1 cellular context compared by ENCODE assay signal in the genomic region with DNA sequence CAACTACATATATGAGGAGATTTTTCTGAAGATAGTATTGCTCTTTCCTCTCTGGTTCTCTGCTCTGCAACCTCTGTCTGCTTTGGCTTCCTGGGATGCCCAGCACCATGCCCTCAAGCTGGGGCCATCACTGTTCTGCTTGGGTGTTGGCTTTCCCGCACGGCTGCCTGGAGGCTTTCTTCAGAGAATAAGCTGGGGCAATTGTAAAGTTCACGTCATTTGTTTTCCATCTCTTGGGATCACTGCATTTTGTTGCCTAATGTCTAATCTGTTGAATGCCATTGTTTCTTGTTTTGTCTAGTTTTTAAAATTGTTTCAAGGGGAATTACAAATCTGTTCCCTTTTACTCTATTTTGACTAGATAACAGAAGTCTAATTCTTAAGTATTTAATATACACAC.
TF ChIP-seq lines count a peak whose summit lies in the region.

No MANE protein-coding gene starts in this region.

TF ChIP-seq in SK-N-SH, 30 proteins besides CTCF, POLR2A, EP300 and RAD21 (continued from another document):
- TF ChIP-seq, protein P1, sequence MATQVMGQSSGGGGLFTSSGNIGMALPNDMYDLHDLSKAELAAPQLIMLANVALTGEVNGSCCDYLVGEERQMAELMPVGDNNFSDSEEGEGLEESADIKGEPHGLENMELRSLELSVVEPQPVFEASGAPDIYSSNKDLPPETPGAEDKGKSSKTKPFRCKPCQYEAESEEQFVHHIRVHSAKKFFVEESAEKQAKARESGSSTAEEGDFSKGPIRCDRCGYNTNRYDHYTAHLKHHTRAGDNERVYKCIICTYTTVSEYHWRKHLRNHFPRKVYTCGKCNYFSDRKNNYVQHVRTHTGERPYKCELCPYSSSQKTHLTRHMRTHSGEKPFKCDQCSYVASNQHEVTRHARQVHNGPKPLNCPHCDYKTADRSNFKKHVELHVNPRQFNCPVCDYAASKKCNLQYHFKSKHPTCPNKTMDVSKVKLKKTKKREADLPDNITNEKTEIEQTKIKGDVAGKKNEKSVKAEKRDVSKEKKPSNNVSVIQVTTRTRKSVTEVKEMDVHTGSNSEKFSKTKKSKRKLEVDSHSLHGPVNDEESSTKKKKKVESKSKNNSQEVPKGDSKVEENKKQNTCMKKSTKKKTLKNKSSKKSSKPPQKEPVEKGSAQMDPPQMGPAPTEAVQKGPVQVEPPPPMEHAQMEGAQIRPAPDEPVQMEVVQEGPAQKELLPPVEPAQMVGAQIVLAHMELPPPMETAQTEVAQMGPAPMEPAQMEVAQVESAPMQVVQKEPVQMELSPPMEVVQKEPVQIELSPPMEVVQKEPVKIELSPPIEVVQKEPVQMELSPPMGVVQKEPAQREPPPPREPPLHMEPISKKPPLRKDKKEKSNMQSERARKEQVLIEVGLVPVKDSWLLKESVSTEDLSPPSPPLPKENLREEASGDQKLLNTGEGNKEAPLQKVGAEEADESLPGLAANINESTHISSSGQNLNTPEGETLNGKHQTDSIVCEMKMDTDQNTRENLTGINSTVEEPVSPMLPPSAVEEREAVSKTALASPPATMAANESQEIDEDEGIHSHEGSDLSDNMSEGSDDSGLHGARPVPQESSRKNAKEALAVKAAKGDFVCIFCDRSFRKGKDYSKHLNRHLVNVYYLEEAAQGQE (IDR thresholded peaks at IDR 0.05; ENCODE audit: low read depth, low read length) = no peak
- no peak for TF ChIP-seq EZH2phosphoT487 (IDR thresholded peaks at IDR 0.05; ENCODE audit: borderline replicate concordance, low read depth)
- no peak for TF ChIP-seq RFX5 (IDR thresholded peaks at IDR 0.05; ENCODE audit: low read length)
- no peak for TF ChIP-seq CHD2 (IDR thresholded peaks at IDR 0.05; ENCODE audit: low read length, partially characterized antibody)
- TF ChIP-seq MAX (IDR thresholded peaks at IDR 0.05; ENCODE audit: low read depth) = no peak
- no peak for TF ChIP-seq GABPA (IDR thresholded peaks at IDR 0.05; ENCODE audit: low read depth)
- TF ChIP-seq FOSL2 (IDR thresholded peaks at IDR 0.05; ENCODE audit: borderline replicate concordance, low read depth) = no peak
- TF ChIP-seq TAF1 (IDR thresholded peaks at IDR 0.05; ENCODE audit: borderline replicate concordance, low read depth, low read length) = no peak
- no peak for TF ChIP-seq RXRA (IDR thresholded peaks at IDR 0.05; ENCODE audit: borderline replicate concordance, low read depth)
